ENCODE assay signal across 25 cellular contexts in the genomic region with DNA sequence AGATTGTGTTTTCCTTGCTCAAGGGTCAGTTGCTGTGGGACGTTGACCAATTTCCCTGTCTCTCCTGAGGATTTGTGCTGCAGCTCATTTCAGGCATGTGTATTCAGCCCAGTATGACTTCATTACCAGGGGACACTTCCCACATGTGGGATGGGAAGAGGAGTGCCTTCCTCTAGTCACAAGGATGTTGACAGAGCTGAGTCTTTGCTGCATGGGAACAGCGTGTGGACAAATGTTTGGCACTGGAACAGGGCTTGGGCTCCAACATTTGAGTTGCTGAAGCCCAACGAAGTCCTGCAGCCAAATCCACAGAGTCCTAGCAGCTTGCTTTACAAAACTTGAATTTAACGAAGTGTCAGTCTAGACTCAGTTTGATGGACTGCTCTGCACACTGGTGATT.
A peak's percentile ranks its signal among the peaks of the same experiment; 100 is the strongest.
DNase-seq lines count a peak whose midpoint lies in the region; ATAC-seq and TF ChIP-seq lines count a peak whose summit lies in the region.
"Had no signal": no experiment of that assay in that cellular context is flagged by ENCODE, and none has a peak within 500 bp of the region (broad histone marks: within the 10 kb centered on the region; RNA-seq: fewer than 3 reads in every experiment).

No MANE protein-coding gene starts in this region.

- H3K9me3 ChIP-seq in heart right ventricle: no peaks in the 10 kb centered on the region
- H3K9me3 ChIP-seq in psoas muscle: no peaks in the 10 kb centered on the region
- H3K9me3 ChIP-seq: BE2C had no signal

- 40 to 48% methylated on average over 4 of the region's 4 CpGs for WGBS in heart right ventricle, 2 donors
- 17 to 29% (median 27%) methylated on average over 4 of the region's 4 CpGs for WGBS in psoas muscle, 3 donors

- H3K27ac ChIP-seq in heart right ventricle: no peak overlapping the region
- no peak overlapping the region for H3K27ac ChIP-seq in psoas muscle
- H3K27ac ChIP-seq: SK-N-MC had no signal

- DNase-seq in Right ventricle myocardium superior (peak; percentile 37), cardiac septum (ENCODE audit: low spot score) (no peak), heart right ventricle (peak in 1 of 2 donors; percentile 17), psoas muscle (peak; percentile 17 to 58)
- DNase-seq: 8988T; ACHN; BE2C; CD8-positive, alpha-beta memory T cell; DMS153; DND-41; HCEC 1CT; KBM-7; MM.1S; NCI-H2029; NCI-H446 treated with DMSO at 0.1 percent for 48 hours; NCI-H526; NCI-H82; NK-92 treated with Interleukin-12 subunit alpha and Interleukin-12 subunit beta, amount 100 ng/mL, for 24 hours; PC-3; SHP77 had no signal

- ATAC-seq in Right ventricle myocardium superior (ENCODE audit: poor library complexity) (peak; percentile 81), heart right ventricle (peak in 6 of 8 donors; percentile 42 to 92 (median 73)), psoas muscle (peak in 2 of 4 donors; percentile 34 to 50), GM18498 (IDR thresholded peaks at IDR 0.05; ENCODE audit: unreplicated experiment) (no peak), GM21367 (IDR thresholded peaks at IDR 0.05; ENCODE audit: unreplicated experiment) (no peak), GM18867 (IDR thresholded peaks at IDR 0.05; ENCODE audit: unreplicated experiment) (no peak)
- ATAC-seq: GM23338, PC-3 had no signal

- H3K4me1 ChIP-seq in heart right ventricle: peaks cover 0 to 5% (median 0%) of the 10 kb centered on the region in 9 donors
- no peaks in the 10 kb centered on the region for H3K4me1 ChIP-seq in psoas muscle
- H3K4me1 ChIP-seq: BE2C had no signal

- H3K36me3 ChIP-seq in heart right ventricle (no peaks in the 10 kb centered on the region), psoas muscle (ENCODE audit: insufficient read depth in 1 of 2, low read depth in 1 of 2) (no peaks in the 10 kb centered on the region)
- H3K36me3 ChIP-seq: BE2C had no signal

- peaks cover 0 to 4% (median 0%) of the 10 kb centered on the region in 7 donors for H3K27me3 ChIP-seq in heart right ventricle
- H3K27me3 ChIP-seq in psoas muscle (ENCODE audit: insufficient read depth in 3 of 3, low read length in 2 of 3): no peaks in the 10 kb centered on the region
- H3K27me3 ChIP-seq: BE2C had no signal

- intact Hi-C loops in Right ventricle myocardium superior (cut with DNase I) (no loop called here), cardiac septum (cut with DNase I) (no loop called here), heart right ventricle (cut with DNase I) (no loop called here), psoas muscle (cut with DNase I) (no loop called here)

- TF ChIP-seq CTCF in heart right ventricle (IDR thresholded peaks at IDR 0.05): no peak
- TF ChIP-seq CTCF in psoas muscle (IDR thresholded peaks at IDR 0.05): no peak

- no peak overlapping the region for H3K4me3 ChIP-seq in heart right ventricle
- no peak overlapping the region for H3K4me3 ChIP-seq in psoas muscle
- H3K4me3 ChIP-seq: GM23338, SK-N-MC had no signal

Comparison
In these comparisons a context has a peak if more than half of its experiments do, and no peak if none do; other contexts are left out.
1. ATAC-seq: peak in Right ventricle myocardium superior (single experiment) and heart right ventricle (6 of 8); none in GM18498 (single experiment), GM21367 (single experiment) and GM18867 (single experiment).